Comparison of ENCODE assay signal across 8 cellular contexts in genomic region chr12:31322651-31323248, GRCh38. TPM values are rescaled to one million over a fixed set of nuclear protein-coding genes. Genes with fewer than 3 reads are reported as not detected.
DNase-seq lines count a peak whose midpoint lies in the region; ATAC-seq, FAIRE-seq and TF ChIP-seq lines count a peak whose summit lies in the region.

No MANE protein-coding gene starts in this region.

- peaks cover 56% of the 10 kb centered on the region for H3K4me1 Mint-ChIP-seq in HFFc6 (ENCODE audit: low read depth)
- H3K4me1 Mint-ChIP-seq in activated CD8-positive, alpha-beta T cell treated with anti-CD3 and anti-CD28 coated beads for 36 hours (ENCODE audit: low read depth), result peaks cover 55% of the 10 kb centered on the region

- TF ChIP-seq POLR2A in vagina (IDR thresholded peaks at IDR 0.05), result no peak

- H3K27me3 ChIP-seq in ACC112 (ENCODE audit: insufficient read depth, low read length) (peaks cover 3% of the 10 kb centered on the region; the same call in 1 of the 2 replicates), vagina (no peaks in the 10 kb centered on the region)

- DNase-seq in HFFc6 (no peak), kidney (no peak), vagina (ENCODE audit: extremely low spot score in 2 of 2) (no peak)
- no peak for DNase-seq in activated CD8-positive, alpha-beta T cell treated with anti-CD3 and anti-CD28 coated beads for 36 hours

- H3K9me3 ChIP-seq in kidney (ENCODE audit: control insufficient read depth in 1 of 2, low read length in 2 of 2) (no peaks in the 10 kb centered on the region), vagina (no peaks in the 10 kb centered on the region)

- intact Hi-C loops in activated CD8-positive, alpha-beta T cell treated with anti-CD3 and anti-CD28 coated beads for 36 hours (cut with micrococcal nuclease), result loop anchor here (10.0 kb wide), 2 partner anchors 642 to 1352 kb away; partner anchors contain the start of gene DNM1L
- intact Hi-C loops in kidney (cut with DNase I), result no loop called here
- intact Hi-C loops in vagina (cut with DNase I), result no loop called here

- no peak for ATAC-seq in activated CD8-positive, alpha-beta T cell treated with anti-CD3 and anti-CD28 coated beads for 36 hours
- ATAC-seq in HG03469 (IDR thresholded peaks at IDR 0.05; ENCODE audit: unreplicated experiment), result no peak
- no peak for ATAC-seq in HG03457 (IDR thresholded peaks at IDR 0.05; ENCODE audit: unreplicated experiment)
- ATAC-seq in GM19452 (IDR thresholded peaks at IDR 0.05; ENCODE audit: unreplicated experiment), result no peak

- TF ChIP-seq CTCF in HFFc6 (IDR thresholded peaks at IDR 0.05), result no peak
- no peak for TF ChIP-seq CTCF in activated CD8-positive, alpha-beta T cell treated with anti-CD3 and anti-CD28 coated beads for 36 hours (IDR thresholded peaks at IDR 0.05)
- TF ChIP-seq CTCF in kidney (IDR thresholded peaks at IDR 0.05; ENCODE audit: borderline replicate concordance, extremely low read depth, insufficient read depth), result no peak
- TF ChIP-seq CTCF in vagina (IDR thresholded peaks at IDR 0.05), result no peak

- no peak for FAIRE-seq in kidney (lab: Jason Lieb, UNC)

- peaks cover 4% of the 10 kb centered on the region; the same call in 1 of the 2 replicates for H3K36me3 Mint-ChIP-seq in HFFc6 (ENCODE audit: low read depth)
- peaks cover 56% of the 10 kb centered on the region for H3K36me3 Mint-ChIP-seq in activated CD8-positive, alpha-beta T cell treated with anti-CD3 and anti-CD28 coated beads for 36 hours (ENCODE audit: low read depth)

- peak overlapping the region; percentile 77 for H3K27ac Mint-ChIP-seq in HFFc6
- peak overlapping the region; percentile 99 for H3K27ac Mint-ChIP-seq in activated CD8-positive, alpha-beta T cell treated with anti-CD3 and anti-CD28 coated beads for 36 hours

- H3K9ac ChIP-seq in kidney (ENCODE audit: low read length in 2 of 2), result peak overlapping the region; percentile 27 to 85

- H2AFZ ChIP-seq in ACC112 (ENCODE audit: low read length, unreplicated experiment), result peak overlapping the region; percentile 27

- H3K27me3 Mint-ChIP-seq in HFFc6 (ENCODE audit: insufficient read depth), result peaks cover 7% of the 10 kb centered on the region; the same call in 1 of the 2 replicates
- H3K27me3 Mint-ChIP-seq in activated CD8-positive, alpha-beta T cell treated with anti-CD3 and anti-CD28 coated beads for 36 hours, result no peaks in the 10 kb centered on the region

- H3K9me3 Mint-ChIP-seq in HFFc6, result no peaks in the 10 kb centered on the region
- no peaks in the 10 kb centered on the region for H3K9me3 Mint-ChIP-seq in activated CD8-positive, alpha-beta T cell treated with anti-CD3 and anti-CD28 coated beads for 36 hours

- H3K36me3 ChIP-seq in ACC112 (ENCODE audit: insufficient read depth, low read length) (no peaks in the 10 kb centered on the region), kidney (ENCODE audit: control insufficient read depth in 1 of 2, insufficient read depth in 2 of 2, low read length in 2 of 2) (no peaks in the 10 kb centered on the region), vagina (no peaks in the 10 kb centered on the region)

- H3K27ac ChIP-seq in ACC112 (ENCODE audit: low read depth, low read length) (no peak overlapping the region), kidney (ENCODE audit: low read depth in 2 of 2, low read length in 2 of 2) (peak overlapping the region; percentile 88 to 92), vagina (peak overlapping the region; percentile 90)

- peak overlapping the region; percentile 83 for H3K4me3 ChIP-seq in ACC112 (ENCODE audit: low read depth, low read length)
- H3K4me3 ChIP-seq in kidney (ENCODE audit: low read length in 2 of 2), result peak overlapping the region; percentile 72 to 86
- H3K4me3 ChIP-seq in vagina, result peak overlapping the region; percentile 65 to 75

- H3K4me1 ChIP-seq in ACC112 (ENCODE audit: control insufficient read depth, insufficient read depth, low read length, unreplicated experiment) (peaks cover 24% of the 10 kb centered on the region), kidney (ENCODE audit: control insufficient read depth in 1 of 2, insufficient read depth in 1 of 2, low read depth in 1 of 2, low read length in 2 of 2) (peaks cover 5 to 19% of the 10 kb centered on the region in 2 donors), vagina (peaks cover 26% of the 10 kb centered on the region)

- CTCF ChIA-PET in activated CD8-positive, alpha-beta T cell treated with anti-CD3 and anti-CD28 coated beads for 36 hours (lab: Charles Lee), result interaction anchor here (1.1 kb wide), 1 partner anchor 51 kb away, joined by 5 read pairs; no protein-coding TSS in a partner anchor

- peaks cover 76% of the 10 kb centered on the region for H3K79me2 ChIP-seq in ACC112 (ENCODE audit: control insufficient read depth, insufficient read depth, low read length, unreplicated experiment)

- H3K4me3 Mint-ChIP-seq in HFFc6, result peak overlapping the region; percentile 99
- peak overlapping the region; percentile 100 for H3K4me3 Mint-ChIP-seq in activated CD8-positive, alpha-beta T cell treated with anti-CD3 and anti-CD28 coated beads for 36 hours

- POLR2A ChIA-PET in activated CD8-positive, alpha-beta T cell treated with anti-CD3 and anti-CD28 coated beads for 36 hours (lab: Charles Lee), result interaction anchor here (1.4 to 2.1 kb wide), 2 partner anchors 11 to 13 kb away, joined by 4 to 7 read pairs; no protein-coding TSS in a partner anchor

RNA-seq across cellular contexts. Expression of gene SINHCAF, which starts 3.2 kb away (rescaled TPM):
- 10 to 100 TPM; 10.3 to 24.5 (median 16.0) TPM for total RNA-seq in HFFc6 (2021; fragmentation: NEBNext Ultra II Directional; extraction: Animal tissue kit (Norgen Biotek cat#: 25700))
- 100 to 1,000 TPM; 171 to 184 TPM for total RNA-seq in activated CD8-positive, alpha-beta T cell treated with anti-CD3 and anti-CD28 coated beads for 36 hours
- total RNA-seq in kidney (96.2 TPM), vagina (60.4 TPM)
- 33.1 TPM for polyA plus RNA-seq in kidney (ENCODE audit: insufficient read depth, low read depth, low replicate concordance)
